In the genomic region with DNA sequence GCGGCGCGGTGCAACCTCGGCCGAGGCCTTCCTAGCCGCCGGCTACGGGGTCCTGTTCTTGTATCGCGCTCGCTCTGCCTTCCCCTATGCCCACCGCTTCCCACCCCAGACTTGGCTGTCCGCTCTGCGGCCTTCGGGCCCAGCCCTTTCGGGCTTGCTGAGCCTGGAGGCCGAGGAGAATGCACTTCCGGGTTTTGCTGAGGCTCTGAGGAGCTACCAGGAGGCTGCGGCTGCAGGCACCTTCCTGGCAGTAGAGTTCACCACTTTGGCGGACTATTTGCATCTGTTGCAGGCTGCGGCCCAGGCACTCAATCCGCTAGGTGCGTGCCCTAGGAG, we compare ENCODE assay signal across 1 cellular context.
A peak's percentile ranks its signal among the peaks of the same experiment; 100 is the strongest.
TF ChIP-seq lines count a peak whose summit lies in the region.

No MANE protein-coding gene starts in this region.

TF ChIP-seq in HepG2, 621 proteins besides CTCF, POLR2A, EP300 and RAD21 (continued from another document and continues in another):
- TF ChIP-seq, protein P1, sequence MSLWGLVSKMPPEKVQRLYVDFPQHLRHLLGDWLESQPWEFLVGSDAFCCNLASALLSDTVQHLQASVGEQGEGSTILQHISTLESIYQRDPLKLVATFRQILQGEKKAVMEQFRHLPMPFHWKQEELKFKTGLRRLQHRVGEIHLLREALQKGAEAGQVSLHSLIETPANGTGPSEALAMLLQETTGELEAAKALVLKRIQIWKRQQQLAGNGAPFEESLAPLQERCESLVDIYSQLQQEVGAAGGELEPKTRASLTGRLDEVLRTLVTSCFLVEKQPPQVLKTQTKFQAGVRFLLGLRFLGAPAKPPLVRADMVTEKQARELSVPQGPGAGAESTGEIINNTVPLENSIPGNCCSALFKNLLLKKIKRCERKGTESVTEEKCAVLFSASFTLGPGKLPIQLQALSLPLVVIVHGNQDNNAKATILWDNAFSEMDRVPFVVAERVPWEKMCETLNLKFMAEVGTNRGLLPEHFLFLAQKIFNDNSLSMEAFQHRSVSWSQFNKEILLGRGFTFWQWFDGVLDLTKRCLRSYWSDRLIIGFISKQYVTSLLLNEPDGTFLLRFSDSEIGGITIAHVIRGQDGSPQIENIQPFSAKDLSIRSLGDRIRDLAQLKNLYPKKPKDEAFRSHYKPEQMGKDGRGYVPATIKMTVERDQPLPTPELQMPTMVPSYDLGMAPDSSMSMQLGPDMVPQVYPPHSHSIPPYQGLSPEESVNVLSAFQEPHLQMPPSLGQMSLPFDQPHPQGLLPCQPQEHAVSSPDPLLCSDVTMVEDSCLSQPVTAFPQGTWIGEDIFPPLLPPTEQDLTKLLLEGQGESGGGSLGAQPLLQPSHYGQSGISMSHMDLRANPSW (CRISPR knock-in tag; IDR thresholded peaks at IDR 0.05; ENCODE audit: borderline replicate concordance) = no peak
- TF ChIP-seq KDM1A (CRISPR knock-in tag; IDR thresholded peaks at IDR 0.05) (no peak), GABPA (IDR thresholded peaks at IDR 0.05; ENCODE audit: low read depth, low read length) (no peak), GABPA (CRISPR knock-in tag; IDR thresholded peaks at IDR 0.05; ENCODE audit: low read depth) (peak; percentile 64), TMF1 (CRISPR knock-in tag; IDR thresholded peaks at IDR 0.05; ENCODE audit: low read depth) (no peak), FOXO1 (CRISPR knock-in tag; IDR thresholded peaks at IDR 0.05) (0 out of 2 replicates have a peak, but pooled peaks have one; percentile 7), PAX8 (CRISPR knock-in tag; IDR thresholded peaks at IDR 0.05; ENCODE audit: borderline replicate concordance) (no peak), TAF1 (CRISPR knock-in tag; IDR thresholded peaks at IDR 0.05) (peak; percentile 53; the same call in 1 of the 2 replicates), LCORL (IDR thresholded peaks at IDR 0.05) (no peak), LCORL (CRISPR knock-in tag; IDR thresholded peaks at IDR 0.05) (no peak), ZNF451 (CRISPR knock-in tag; IDR thresholded peaks at IDR 0.05) (no peak), ELF3 (CRISPR knock-in tag; IDR thresholded peaks at IDR 0.05) (peak; percentile 86), ARID4A (CRISPR knock-in tag; IDR thresholded peaks at IDR 0.05; ENCODE audit: borderline replicate concordance) (peak; percentile 72), ZNF782 (CRISPR knock-in tag; IDR thresholded peaks at IDR 0.05; ENCODE audit: borderline replicate concordance) (0 out of 2 replicates have a peak, but pooled peaks have one; percentile 15), RBAK (CRISPR knock-in tag; IDR thresholded peaks at IDR 0.05) (no peak), PHF21A (CRISPR knock-in tag; IDR thresholded peaks at IDR 0.05) (0 out of 2 replicates have a peak, but pooled peaks have one; percentile 0), CHCHD3 (CRISPR knock-in tag; IDR thresholded peaks at IDR 0.05) (no peak), SKI (IDR thresholded peaks at IDR 0.05; ENCODE audit: partially characterized antibody) (no peak), MTA1 (CRISPR knock-in tag; IDR thresholded peaks at IDR 0.05; ENCODE audit: borderline replicate concordance) (peak; percentile 54; the same call in 1 of the 2 replicates), THAP7 (CRISPR knock-in tag; IDR thresholded peaks at IDR 0.05) (peak; percentile 11; the same call in 1 of the 2 replicates), ZSCAN30 (CRISPR knock-in tag; IDR thresholded peaks at IDR 0.05) (no peak), NR2F1 (CRISPR knock-in tag; IDR thresholded peaks at IDR 0.05) (no peak), CHD2 (IDR thresholded peaks at IDR 0.05; ENCODE audit: low read depth, low read length) (no peak), RBFOX2 (IDR thresholded peaks at IDR 0.05; ENCODE audit: low read depth, low read length) (peak; percentile 85), NPAS2 (CRISPR knock-in tag; IDR thresholded peaks at IDR 0.05; ENCODE audit: borderline replicate concordance) (no peak), FOXK2 (IDR thresholded peaks at IDR 0.05) (no peak), E2F1 (CRISPR knock-in tag; IDR thresholded peaks at IDR 0.05) (no peak), PCBP2 (optimal IDR thresholded peaks at IDR 0.05; ENCODE audit: low read depth, low read length, poor library complexity, severe bottlenecking) (no peak), ATAD3A (CRISPR knock-in tag; IDR thresholded peaks at IDR 0.05) (no peak)
- TF ChIP-seq, protein P2, sequence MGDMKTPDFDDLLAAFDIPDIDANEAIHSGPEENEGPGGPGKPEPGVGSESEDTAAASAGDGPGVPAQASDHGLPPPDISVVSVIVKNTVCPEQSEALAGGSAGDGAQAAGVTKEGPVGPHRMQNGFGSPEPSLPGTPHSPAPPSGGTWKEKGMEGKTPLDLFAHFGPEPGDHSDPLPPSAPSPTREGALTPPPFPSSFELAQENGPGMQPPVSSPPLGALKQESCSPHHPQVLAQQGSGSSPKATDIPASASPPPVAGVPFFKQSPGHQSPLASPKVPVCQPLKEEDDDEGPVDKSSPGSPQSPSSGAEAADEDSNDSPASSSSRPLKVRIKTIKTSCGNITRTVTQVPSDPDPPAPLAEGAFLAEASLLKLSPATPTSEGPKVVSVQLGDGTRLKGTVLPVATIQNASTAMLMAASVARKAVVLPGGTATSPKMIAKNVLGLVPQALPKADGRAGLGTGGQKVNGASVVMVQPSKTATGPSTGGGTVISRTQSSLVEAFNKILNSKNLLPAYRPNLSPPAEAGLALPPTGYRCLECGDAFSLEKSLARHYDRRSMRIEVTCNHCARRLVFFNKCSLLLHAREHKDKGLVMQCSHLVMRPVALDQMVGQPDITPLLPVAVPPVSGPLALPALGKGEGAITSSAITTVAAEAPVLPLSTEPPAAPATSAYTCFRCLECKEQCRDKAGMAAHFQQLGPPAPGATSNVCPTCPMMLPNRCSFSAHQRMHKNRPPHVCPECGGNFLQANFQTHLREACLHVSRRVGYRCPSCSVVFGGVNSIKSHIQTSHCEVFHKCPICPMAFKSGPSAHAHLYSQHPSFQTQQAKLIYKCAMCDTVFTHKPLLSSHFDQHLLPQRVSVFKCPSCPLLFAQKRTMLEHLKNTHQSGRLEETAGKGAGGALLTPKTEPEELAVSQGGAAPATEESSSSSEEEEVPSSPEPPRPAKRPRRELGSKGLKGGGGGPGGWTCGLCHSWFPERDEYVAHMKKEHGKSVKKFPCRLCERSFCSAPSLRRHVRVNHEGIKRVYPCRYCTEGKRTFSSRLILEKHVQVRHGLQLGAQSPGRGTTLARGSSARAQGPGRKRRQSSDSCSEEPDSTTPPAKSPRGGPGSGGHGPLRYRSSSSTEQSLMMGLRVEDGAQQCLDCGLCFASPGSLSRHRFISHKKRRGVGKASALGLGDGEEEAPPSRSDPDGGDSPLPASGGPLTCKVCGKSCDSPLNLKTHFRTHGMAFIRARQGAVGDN (CRISPR knock-in tag; IDR thresholded peaks at IDR 0.05) = peak; percentile 48
- TF ChIP-seq, protein P3, sequence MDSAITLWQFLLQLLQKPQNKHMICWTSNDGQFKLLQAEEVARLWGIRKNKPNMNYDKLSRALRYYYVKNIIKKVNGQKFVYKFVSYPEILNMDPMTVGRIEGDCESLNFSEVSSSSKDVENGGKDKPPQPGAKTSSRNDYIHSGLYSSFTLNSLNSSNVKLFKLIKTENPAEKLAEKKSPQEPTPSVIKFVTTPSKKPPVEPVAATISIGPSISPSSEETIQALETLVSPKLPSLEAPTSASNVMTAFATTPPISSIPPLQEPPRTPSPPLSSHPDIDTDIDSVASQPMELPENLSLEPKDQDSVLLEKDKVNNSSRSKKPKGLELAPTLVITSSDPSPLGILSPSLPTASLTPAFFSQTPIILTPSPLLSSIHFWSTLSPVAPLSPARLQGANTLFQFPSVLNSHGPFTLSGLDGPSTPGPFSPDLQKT (CRISPR knock-in tag; IDR thresholded peaks at IDR 0.05; ENCODE audit: borderline replicate concordance) = no peak
- TF ChIP-seq, protein P4, sequence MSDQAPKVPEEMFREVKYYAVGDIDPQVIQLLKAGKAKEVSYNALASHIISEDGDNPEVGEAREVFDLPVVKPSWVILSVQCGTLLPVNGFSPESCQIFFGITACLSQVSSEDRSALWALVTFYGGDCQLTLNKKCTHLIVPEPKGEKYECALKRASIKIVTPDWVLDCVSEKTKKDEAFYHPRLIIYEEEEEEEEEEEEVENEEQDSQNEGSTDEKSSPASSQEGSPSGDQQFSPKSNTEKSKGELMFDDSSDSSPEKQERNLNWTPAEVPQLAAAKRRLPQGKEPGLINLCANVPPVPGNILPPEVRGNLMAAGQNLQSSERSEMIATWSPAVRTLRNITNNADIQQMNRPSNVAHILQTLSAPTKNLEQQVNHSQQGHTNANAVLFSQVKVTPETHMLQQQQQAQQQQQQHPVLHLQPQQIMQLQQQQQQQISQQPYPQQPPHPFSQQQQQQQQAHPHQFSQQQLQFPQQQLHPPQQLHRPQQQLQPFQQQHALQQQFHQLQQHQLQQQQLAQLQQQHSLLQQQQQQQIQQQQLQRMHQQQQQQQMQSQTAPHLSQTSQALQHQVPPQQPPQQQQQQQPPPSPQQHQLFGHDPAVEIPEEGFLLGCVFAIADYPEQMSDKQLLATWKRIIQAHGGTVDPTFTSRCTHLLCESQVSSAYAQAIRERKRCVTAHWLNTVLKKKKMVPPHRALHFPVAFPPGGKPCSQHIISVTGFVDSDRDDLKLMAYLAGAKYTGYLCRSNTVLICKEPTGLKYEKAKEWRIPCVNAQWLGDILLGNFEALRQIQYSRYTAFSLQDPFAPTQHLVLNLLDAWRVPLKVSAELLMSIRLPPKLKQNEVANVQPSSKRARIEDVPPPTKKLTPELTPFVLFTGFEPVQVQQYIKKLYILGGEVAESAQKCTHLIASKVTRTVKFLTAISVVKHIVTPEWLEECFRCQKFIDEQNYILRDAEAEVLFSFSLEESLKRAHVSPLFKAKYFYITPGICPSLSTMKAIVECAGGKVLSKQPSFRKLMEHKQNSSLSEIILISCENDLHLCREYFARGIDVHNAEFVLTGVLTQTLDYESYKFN (CRISPR knock-in tag; conservative IDR thresholded peaks at IDR 0.05) = peak; percentile 44; the same call in 1 of the 2 replicates
